ENCODE assay signal across 2 cellular contexts in the genomic region with DNA sequence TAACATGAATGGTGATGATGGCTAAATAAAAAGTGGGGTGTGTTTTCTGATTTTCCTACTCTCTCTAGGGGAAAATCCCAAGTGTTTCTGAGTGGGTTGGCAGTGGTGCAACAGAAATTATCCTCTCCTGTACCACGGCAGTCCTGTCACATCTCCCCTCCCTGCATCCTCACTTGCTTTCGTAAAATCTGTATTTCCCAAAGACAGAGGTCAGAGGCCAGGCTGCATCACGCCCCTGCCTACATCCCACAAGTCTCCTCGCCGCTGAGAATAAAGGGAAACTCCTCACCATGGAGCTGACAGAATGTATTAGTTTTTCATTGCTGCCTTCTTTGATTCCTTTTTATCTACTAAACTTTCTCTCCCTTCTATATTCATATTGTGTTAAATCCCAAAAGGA.
TF ChIP-seq lines count a peak whose summit lies in the region.

No MANE protein-coding gene starts in this region.

TF ChIP-seq in IMR-90, 13 proteins besides CTCF, POLR2A, EP300 and RAD21 (continued from another document):
- TF ChIP-seq RCOR1 (IDR thresholded peaks at IDR 0.05; ENCODE audit: insufficient replicate concordance, low read length) (no peak), NFE2L2 (IDR thresholded peaks at IDR 0.05; ENCODE audit: low read depth, low read length) (no peak), FOS (IDR thresholded peaks at IDR 0.05; ENCODE audit: low read depth, low read length) (no peak), MAZ (IDR thresholded peaks at IDR 0.05; ENCODE audit: borderline replicate concordance, low read depth, low read length) (no peak), ELK1 (IDR thresholded peaks at IDR 0.05; ENCODE audit: borderline replicate concordance, low read depth, low read length) (no peak), RFX5 (IDR thresholded peaks at IDR 0.05; ENCODE audit: low read depth, low read length) (no peak), MAFK (IDR thresholded peaks at IDR 0.05; ENCODE audit: low read depth, low read length) (no peak), CEBPB (IDR thresholded peaks at IDR 0.05; ENCODE audit: low read depth, low read length) (no peak), USF2 (IDR thresholded peaks at IDR 0.05; ENCODE audit: low read depth, low read length) (no peak), SMC3 (IDR thresholded peaks at IDR 0.05; ENCODE audit: low read depth, low read length) (no peak), MXI1 (IDR thresholded peaks at IDR 0.05; ENCODE audit: borderline replicate concordance, low read depth, low read length) (no peak), CHD1 (IDR thresholded peaks at IDR 0.05; ENCODE audit: low read depth, low read length) (no peak)
TF ChIP-seq in IMR-90: peak in this region for 0.

TF ChIP-seq in WTC11, 78 proteins besides CTCF, POLR2A, EP300 and RAD21 (continued from another document):
- TF ChIP-seq PRDM15 (CRISPR knock-in tag; IDR thresholded peaks at IDR 0.05) (no peak), ETV6 (CRISPR knock-in tag; IDR thresholded peaks at IDR 0.05) (no peak), ZNF317 (CRISPR knock-in tag; IDR thresholded peaks at IDR 0.05; ENCODE audit: borderline replicate concordance, low read depth) (no peak), MLX (CRISPR knock-in tag; IDR thresholded peaks at IDR 0.05) (no peak), NR3C1 (CRISPR knock-in tag; conservative IDR thresholded peaks at IDR 0.05; ENCODE audit: low read depth) (no peak), RELA (CRISPR knock-in tag; IDR thresholded peaks at IDR 0.05; ENCODE audit: borderline replicate concordance) (no peak), ERG (CRISPR knock-in tag; IDR thresholded peaks at IDR 0.05) (no peak), EMX1 (CRISPR knock-in tag; IDR thresholded peaks at IDR 0.05) (no peak)
- TF ChIP-seq, protein P1, sequence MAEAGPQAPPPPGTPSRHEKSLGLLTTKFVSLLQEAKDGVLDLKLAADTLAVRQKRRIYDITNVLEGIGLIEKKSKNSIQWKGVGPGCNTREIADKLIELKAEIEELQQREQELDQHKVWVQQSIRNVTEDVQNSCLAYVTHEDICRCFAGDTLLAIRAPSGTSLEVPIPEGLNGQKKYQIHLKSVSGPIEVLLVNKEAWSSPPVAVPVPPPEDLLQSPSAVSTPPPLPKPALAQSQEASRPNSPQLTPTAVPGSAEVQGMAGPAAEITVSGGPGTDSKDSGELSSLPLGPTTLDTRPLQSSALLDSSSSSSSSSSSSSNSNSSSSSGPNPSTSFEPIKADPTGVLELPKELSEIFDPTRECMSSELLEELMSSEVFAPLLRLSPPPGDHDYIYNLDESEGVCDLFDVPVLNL (CRISPR knock-in tag; IDR thresholded peaks at IDR 0.05; ENCODE audit: borderline replicate concordance, low read depth), result no peak
- TF ChIP-seq, protein P2, sequence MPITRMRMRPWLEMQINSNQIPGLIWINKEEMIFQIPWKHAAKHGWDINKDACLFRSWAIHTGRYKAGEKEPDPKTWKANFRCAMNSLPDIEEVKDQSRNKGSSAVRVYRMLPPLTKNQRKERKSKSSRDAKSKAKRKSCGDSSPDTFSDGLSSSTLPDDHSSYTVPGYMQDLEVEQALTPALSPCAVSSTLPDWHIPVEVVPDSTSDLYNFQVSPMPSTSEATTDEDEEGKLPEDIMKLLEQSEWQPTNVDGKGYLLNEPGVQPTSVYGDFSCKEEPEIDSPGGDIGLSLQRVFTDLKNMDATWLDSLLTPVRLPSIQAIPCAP (CRISPR knock-in tag; IDR thresholded peaks at IDR 0.05), result no peak
